In genomic region chr10:83908506-83908905, GRCh38 we compare ENCODE assay signal across 12 cellular contexts.
"Had no signal": no experiment of that assay in that cellular context is flagged by ENCODE, and none has a peak within 500 bp of the region (broad histone marks: within the 10 kb centered on the region; RNA-seq: fewer than 3 reads in every experiment).

No MANE protein-coding gene starts in this region.

- H3K4me2 ChIP-seq: hepatocyte had no signal

- H3K4me1 ChIP-seq: colonic mucosa, parathyroid adenoma, vagina had no signal

- H3K27ac Mint-ChIP-seq: activated CD8-positive, alpha-beta T cell treated with anti-CD3 and anti-CD28 coated beads, Interleukin-2, amount 10 ng/mL, durations not matched to agents 7 days and 5 days had no signal

- ATAC-seq: activated CD8-positive, alpha-beta T cell treated with anti-CD3 and anti-CD28 coated beads, Interleukin-2, amount 10 ng/mL, durations not matched to agents 7 days and 5 days had no signal

- DNase-seq: activated CD4-positive, alpha-beta T cell treated with anti-CD3 and anti-CD28 coated beads for 4 hours; activated CD8-positive, alpha-beta T cell treated with anti-CD3 and anti-CD28 coated beads, Interleukin-2, amount 10 ng/mL, durations not matched to agents 7 days and 5 days; activated naive CD4-positive, alpha-beta T cell treated with Interleukin-2 at 50 U/mL for 16 hours; colonic mucosa; effector CD4-positive, alpha-beta T cell; stimulated activated CD4-positive, alpha-beta T cell treated with anti-CD3 and anti-CD28 coated beads, Interleukin-4, amount 100 ng/mL, for 4 hours; T-helper 9 cell had no signal

- H2AFZ ChIP-seq: hepatocyte, parathyroid adenoma had no signal

- H3K27ac ChIP-seq: cardiac muscle cell, colonic mucosa, hepatocyte, parathyroid adenoma, skin epidermis, vagina had no signal

- H3K9ac ChIP-seq: parathyroid adenoma had no signal

- H3K4me3 ChIP-seq: cardiac muscle cell, colonic mucosa, hepatocyte, skin epidermis, vagina had no signal

- H3K79me2 ChIP-seq: hepatocyte, parathyroid adenoma had no signal

- H3K36me3 ChIP-seq: cardiac muscle cell, colonic mucosa, vagina had no signal

- H3K9me3 ChIP-seq: colonic mucosa, vagina had no signal

- H3K4me3 Mint-ChIP-seq: activated CD8-positive, alpha-beta T cell treated with anti-CD3 and anti-CD28 coated beads, Interleukin-2, amount 10 ng/mL, durations not matched to agents 7 days and 5 days had no signal

- H3K27me3 ChIP-seq: cardiac muscle cell, colonic mucosa, hepatocyte, vagina had no signal
